In genomic region chr18:11995445-11996189, GRCh38 we compare ENCODE assay signal across 1 cellular context.
TF ChIP-seq lines count a peak whose summit lies in the region.

No MANE protein-coding gene starts in this region.

TF ChIP-seq in HepG2, 621 proteins besides CTCF, POLR2A, EP300 and RAD21 (continued from another document and continues in another):
- TF ChIP-seq ZNF142 (CRISPR knock-in tag; IDR thresholded peaks at IDR 0.05): 0 out of 2 replicates have a peak, but pooled peaks have one; percentile 28
- peak; percentile 32 for TF ChIP-seq SALL1 (CRISPR knock-in tag; IDR thresholded peaks at IDR 0.05)
- TF ChIP-seq ARID5B (CRISPR knock-in tag; IDR thresholded peaks at IDR 0.05): peak; percentile 44; the same call in 1 of the 2 replicates
- peak; percentile 32; the same call in 1 of the 2 replicates for TF ChIP-seq SAP130 (CRISPR knock-in tag; IDR thresholded peaks at IDR 0.05; ENCODE audit: low read depth)
- TF ChIP-seq ZNF614 (CRISPR knock-in tag; IDR thresholded peaks at IDR 0.05; ENCODE audit: borderline replicate concordance): 0 out of 2 replicates have a peak, but pooled peaks have one; percentile 31
- TF ChIP-seq ZNF782 (CRISPR knock-in tag; IDR thresholded peaks at IDR 0.05; ENCODE audit: borderline replicate concordance): no peak
- TF ChIP-seq ELF1 (CRISPR knock-in tag; IDR thresholded peaks at IDR 0.05): peak; percentile 56; the same call in 1 of the 2 replicates
- peak; percentile 72 for TF ChIP-seq KDM2A (CRISPR knock-in tag; IDR thresholded peaks at IDR 0.05; ENCODE audit: borderline replicate concordance, low read depth)
- 0 out of 2 replicates have a peak, but pooled peaks have one; percentile 12 for TF ChIP-seq THAP11 (CRISPR knock-in tag; IDR thresholded peaks at IDR 0.05)
- TF ChIP-seq NPAS2 (CRISPR knock-in tag; IDR thresholded peaks at IDR 0.05; ENCODE audit: borderline replicate concordance): no peak
- peak; percentile 44; the same call in 1 of the 2 replicates for TF ChIP-seq ETV5 (CRISPR knock-in tag; IDR thresholded peaks at IDR 0.05; ENCODE audit: borderline replicate concordance)
- TF ChIP-seq RFXAP (CRISPR knock-in tag; IDR thresholded peaks at IDR 0.05; ENCODE audit: borderline replicate concordance): 0 out of 2 replicates have a peak, but pooled peaks have one; percentile 15
- peak; percentile 37; the same call in 1 of the 2 replicates for TF ChIP-seq ZBED4 (CRISPR knock-in tag; IDR thresholded peaks at IDR 0.05; ENCODE audit: borderline replicate concordance)
- no peak for TF ChIP-seq NCOR1 (IDR thresholded peaks at IDR 0.05; ENCODE audit: borderline replicate concordance, low read length)
- TF ChIP-seq LCORL (IDR thresholded peaks at IDR 0.05): no peak
- TF ChIP-seq LCORL (CRISPR knock-in tag; IDR thresholded peaks at IDR 0.05): peak; percentile 47; the same call in 1 of the 2 replicates
- TF ChIP-seq MXI1 (IDR thresholded peaks at IDR 0.05; ENCODE audit: borderline replicate concordance, low read depth, low read length): peak; percentile 60; the same call in 1 of the 3 replicates
- peak; percentile 31; the same call in 1 of the 2 replicates for TF ChIP-seq GATAD2A (CRISPR knock-in tag; IDR thresholded peaks at IDR 0.05)
- peak; percentile 52; the same call in 1 of the 2 replicates for TF ChIP-seq ZNF652 (CRISPR knock-in tag; IDR thresholded peaks at IDR 0.05; ENCODE audit: borderline replicate concordance, low read depth)
- peak; percentile 45; the same call in 1 of the 2 replicates for TF ChIP-seq SALL2 (CRISPR knock-in tag; IDR thresholded peaks at IDR 0.05)
- TF ChIP-seq SRF (IDR thresholded peaks at IDR 0.05; ENCODE audit: low read depth, low read length): no peak
- 0 out of 2 replicates have a peak, but pooled peaks have one; percentile 15 for TF ChIP-seq ZNF800 (CRISPR knock-in tag; IDR thresholded peaks at IDR 0.05)
- TF ChIP-seq THAP7 (CRISPR knock-in tag; IDR thresholded peaks at IDR 0.05): peak; percentile 46; the same call in 1 of the 2 replicates
- TF ChIP-seq RFXANK (CRISPR knock-in tag; IDR thresholded peaks at IDR 0.05): 0 out of 2 replicates have a peak, but pooled peaks have one; percentile 70
- no peak for TF ChIP-seq ZNF414 (CRISPR knock-in tag; IDR thresholded peaks at IDR 0.05)
- 0 out of 2 replicates have a peak, but pooled peaks have one; percentile 52 for TF ChIP-seq ZKSCAN8 (CRISPR knock-in tag; IDR thresholded peaks at IDR 0.05; ENCODE audit: borderline replicate concordance)
- 0 out of 2 replicates have a peak, but pooled peaks have one; percentile 2 for TF ChIP-seq ATF3 (CRISPR knock-in tag; IDR thresholded peaks at IDR 0.05)
- TF ChIP-seq PHF8 (CRISPR knock-in tag; IDR thresholded peaks at IDR 0.05): peak; percentile 43; the same call in 1 of the 2 replicates
- TF ChIP-seq SKI (IDR thresholded peaks at IDR 0.05; ENCODE audit: partially characterized antibody): peak; percentile 11
- peak; percentile 39; the same call in 1 of the 2 replicates for TF ChIP-seq BCL6 (CRISPR knock-in tag; IDR thresholded peaks at IDR 0.05)
- TF ChIP-seq ARID4A (CRISPR knock-in tag; IDR thresholded peaks at IDR 0.05; ENCODE audit: borderline replicate concordance): peak; percentile 28; the same call in 1 of the 2 replicates
- TF ChIP-seq MEIS1 (CRISPR knock-in tag; IDR thresholded peaks at IDR 0.05; ENCODE audit: borderline replicate concordance): no peak
- peak; percentile 36; the same call in 1 of the 2 replicates for TF ChIP-seq ZNF331 (CRISPR knock-in tag; IDR thresholded peaks at IDR 0.05)
